ENCODE assay signal across 10 cellular contexts in genomic region chr3:10459954-10460754, GRCh38. TPM values are rescaled to one million over a fixed set of nuclear protein-coding genes. Genes with fewer than 3 reads are reported as not detected.
DNase-seq lines count a peak whose midpoint lies in the region; ATAC-seq, FAIRE-seq and TF ChIP-seq lines count a peak whose summit lies in the region.
"Had no signal": no experiment of that assay in that cellular context is flagged by ENCODE, and none has a peak within 500 bp of the region (broad histone marks: within the 10 kb centered on the region; RNA-seq: fewer than 3 reads in every experiment).

No MANE protein-coding gene starts in this region.

- no peaks in the 10 kb centered on the region for H3K79me2 ChIP-seq in astrocyte (ENCODE audit: insufficient read depth, low read length)
- H3K79me2 ChIP-seq in keratinocyte (ENCODE audit: control insufficient read depth, insufficient read depth, low read length): no peaks in the 10 kb centered on the region

- H3K27ac ChIP-seq in astrocyte (ENCODE audit: low read depth, low read length): no peak overlapping the region
- no peak overlapping the region for H3K27ac ChIP-seq in keratinocyte (ENCODE audit: control insufficient read depth, insufficient read depth, low read length)
- H3K27ac ChIP-seq: 22Rv1 had no signal

- DNase-seq in DMS 273 (lab: John Stamatoyannopoulos, UW; ENCODE audit: unreplicated experiment) (peak; percentile 80), DMS 273 treated with DMSO at 0.1 percent for 48 hours (lab: John Stamatoyannopoulos, UW) (no peak), astrocyte (ENCODE audit: low read depth) (peak; percentile 83), keratinocyte (ENCODE audit: low read depth, low spot score) (peak; percentile 67), NCI-H146 (lab: John Stamatoyannopoulos, UW) (no peak)
- DNase-seq in stimulated activated naive B cell treated with anti-CD40 and anti-IgM and Interleukin-4, amounts not matched to agents 10 μg/mL and 1 μg/mL and 100 μg/mL, for 72 hours: peak; percentile 47

- no peaks in the 10 kb centered on the region for H3K36me3 Mint-ChIP-seq in astrocyte (ENCODE audit: low read depth, unreplicated experiment)
- no peaks in the 10 kb centered on the region for H3K36me3 Mint-ChIP-seq in stimulated activated naive B cell treated with anti-CD40 and anti-IgM and Interleukin-4, amounts not matched to agents 10 μg/mL and 1 μg/mL and 100 μg/mL, for 72 hours

- no peak overlapping the region for H3K4me3 Mint-ChIP-seq in astrocyte (ENCODE audit: unreplicated experiment)
- H3K4me3 Mint-ChIP-seq in stimulated activated naive B cell treated with anti-CD40 and anti-IgM and Interleukin-4, amounts not matched to agents 10 μg/mL and 1 μg/mL and 100 μg/mL, for 72 hours: no peak overlapping the region

- H3K4me1 ChIP-seq in astrocyte (ENCODE audit: insufficient read depth, low read length) (no peaks in the 10 kb centered on the region), keratinocyte (ENCODE audit: control insufficient read depth, extremely low read depth, insufficient read depth, low read length) (no peaks in the 10 kb centered on the region)

- H3K27me3 Mint-ChIP-seq in astrocyte (ENCODE audit: low read depth, unreplicated experiment): peaks cover 83% of the 10 kb centered on the region
- H3K27me3 Mint-ChIP-seq in stimulated activated naive B cell treated with anti-CD40 and anti-IgM and Interleukin-4, amounts not matched to agents 10 μg/mL and 1 μg/mL and 100 μg/mL, for 72 hours: peaks cover 5 to 19% of the 10 kb centered on the region in 2 donors

- H3K4me3 ChIP-seq in astrocyte (ENCODE audit: insufficient read depth, low read depth, low read length) (no peak overlapping the region), keratinocyte (ENCODE audit: control insufficient read depth in 2 of 3, extremely low read depth in 1 of 3, insufficient read depth in 2 of 3, low read depth in 1 of 3, low read length in 3 of 3) (no peak overlapping the region)

- peak overlapping the region; percentile 30 for H3K27ac Mint-ChIP-seq in astrocyte (ENCODE audit: unreplicated experiment)
- no peak overlapping the region for H3K27ac Mint-ChIP-seq in stimulated activated naive B cell treated with anti-CD40 and anti-IgM and Interleukin-4, amounts not matched to agents 10 μg/mL and 1 μg/mL and 100 μg/mL, for 72 hours

- peaks cover 6% of the 10 kb centered on the region for H3K27me3 ChIP-seq in astrocyte (ENCODE audit: insufficient read depth, low read length)
- H3K27me3 ChIP-seq in keratinocyte (ENCODE audit: control insufficient read depth, extremely low read depth, insufficient read depth, low read length): peaks cover 3% of the 10 kb centered on the region

- H3K9me3 ChIP-seq in astrocyte (ENCODE audit: insufficient read depth, low read depth, low read length) (no peaks in the 10 kb centered on the region), keratinocyte (ENCODE audit: control insufficient read depth, low read depth, low read length) (no peaks in the 10 kb centered on the region)

- H3K9ac ChIP-seq in astrocyte (ENCODE audit: low read length) (no peak overlapping the region), keratinocyte (ENCODE audit: control insufficient read depth, extremely low read depth, insufficient read depth, low read length) (no peak overlapping the region)

- TF ChIP-seq CTCF in astrocyte (IDR thresholded peaks at IDR 0.05; ENCODE audit: insufficient read depth, low read depth, low read length): no peak
- TF ChIP-seq CTCF in keratinocyte (optimal IDR thresholded peaks at IDR 0.05 in 1 of 3, IDR thresholded peaks at IDR 0.05 in 1 of 3, conservative IDR thresholded peaks at IDR 0.05 in 1 of 3; ENCODE audit: extremely low read depth in 1 of 3, insufficient read depth in 2 of 3, low read length in 3 of 3): no peak

- H3K9me3 Mint-ChIP-seq in astrocyte (ENCODE audit: unreplicated experiment): peaks cover 6% of the 10 kb centered on the region
- peaks cover 0 to 1% of the 10 kb centered on the region in 2 donors for H3K9me3 Mint-ChIP-seq in stimulated activated naive B cell treated with anti-CD40 and anti-IgM and Interleukin-4, amounts not matched to agents 10 μg/mL and 1 μg/mL and 100 μg/mL, for 72 hours

- no peaks in the 10 kb centered on the region for H4K20me1 ChIP-seq in astrocyte (ENCODE audit: insufficient read depth, low read length)
- no peaks in the 10 kb centered on the region for H4K20me1 ChIP-seq in keratinocyte (ENCODE audit: control insufficient read depth, extremely low read depth, insufficient read depth, low read length)

- H3K36me3 ChIP-seq in astrocyte (ENCODE audit: insufficient read depth, low read length) (no peaks in the 10 kb centered on the region), keratinocyte (ENCODE audit: control insufficient read depth in 2 of 2, extremely low read depth in 1 of 2, insufficient read depth in 2 of 2, low read length in 2 of 2) (no peaks in the 10 kb centered on the region)

- peak; percentile 64 to 70 for ATAC-seq in stimulated activated naive B cell treated with anti-CD40 and anti-IgM and Interleukin-4, amounts not matched to agents 10 μg/mL and 1 μg/mL and 100 μg/mL, for 72 hours (replicated peaks)
- ATAC-seq in HG02623 (IDR thresholded peaks at IDR 0.05; ENCODE audit: unreplicated experiment): no peak

- H3K4me1 Mint-ChIP-seq in astrocyte (ENCODE audit: low read depth, unreplicated experiment): no peaks in the 10 kb centered on the region
- H3K4me1 Mint-ChIP-seq in stimulated activated naive B cell treated with anti-CD40 and anti-IgM and Interleukin-4, amounts not matched to agents 10 μg/mL and 1 μg/mL and 100 μg/mL, for 72 hours: peaks cover 26 to 29% of the 10 kb centered on the region in 2 donors

- FAIRE-seq in astrocyte (lab: Jason Lieb, UNC): no peak
- FAIRE-seq in keratinocyte (lab: Jason Lieb, UNC): peak; percentile 20

- dilution Hi-C loops in keratinocyte (cut with MboI; ENCODE audit: extremely low pct_ligation_motif_present, low sequenced_read_pairs): no loop called here

- H3K4me2 ChIP-seq in astrocyte (ENCODE audit: low read length) (no peak overlapping the region), keratinocyte (ENCODE audit: control insufficient read depth, extremely low read depth, insufficient read depth, low read depth, low read length) (no peak overlapping the region)

- no peaks in the 10 kb centered on the region for H3K9me1 ChIP-seq in keratinocyte (ENCODE audit: control insufficient read depth, extremely low read depth, insufficient read depth, low read length)

- H2AFZ ChIP-seq in astrocyte (ENCODE audit: low read depth, low read length): no peak overlapping the region
- no peak overlapping the region for H2AFZ ChIP-seq in keratinocyte (ENCODE audit: control insufficient read depth, low read length)

TF ChIP-seq in PFSK-1, 5 proteins besides CTCF, POLR2A, EP300 and RAD21:
- TF ChIP-seq REST (IDR thresholded peaks at IDR 0.05; ENCODE audit: insufficient read depth in 1 of 2, low read depth in 2 of 2, low read length in 2 of 2) (peak; percentile 96 to 98), POLR2AphosphoS5 (IDR thresholded peaks at IDR 0.05; ENCODE audit: low read depth, low read length) (no peak), SIN3A (IDR thresholded peaks at IDR 0.05; ENCODE audit: borderline replicate concordance, insufficient read depth, low read length) (peak; percentile 96; the same call in 1 of the 2 replicates)

RNA-seq across cellular contexts. Expression of gene ATP2B2, which starts 45.2 kb away (rescaled TPM):
- polyA plus RNA-seq in PFSK-1 (2012; ENCODE audit: insufficient read length, low read depth): 0.20 TPM
- total RNA-seq in astrocyte: 0.05 TPM in 1 of 2 replicates, not detected in the other
- polyA plus RNA-seq in keratinocyte: not detected in 3 replicates
- not detected for polyA plus RNA-seq in keratinocyte (2011; ENCODE audit: low read depth)
- not detected in 2 replicates for polyA plus RNA-seq in keratinocyte (2011; cell fraction: cytosol; rRNA removed)
- not detected in 2 replicates for polyA plus RNA-seq in keratinocyte (2011; cell fraction: nucleus; rRNA removed)
- not detected in 2 replicates for polyA plus RNA-seq in keratinocyte (2012; ENCODE audit: low replicate concordance)
- not detected in 3 replicates for polyA minus RNA-seq in keratinocyte
- polyA minus RNA-seq in keratinocyte (2011; cell fraction: cytosol; rRNA and poly(A)+ RNA removed): not detected
- not detected in 2 replicates for polyA minus RNA-seq in keratinocyte (2011; cell fraction: nucleus; rRNA and poly(A)+ RNA removed)
- total RNA-seq: activated CD8-positive, alpha-beta memory T cell treated with anti-CD3 and anti-CD28 coated beads for 36 hours had no signal

Comparison
In these comparisons a context has a peak if more than half of its experiments do, and no peak if none do; other contexts are left out.
1. DNase-seq: peak in DMS 273 (single experiment), astrocyte (single experiment), keratinocyte (single experiment) and stimulated activated naive B cell treated with anti-CD40 and anti-IgM and Interleukin-4, amounts not matched to agents 10 μg/mL and 1 μg/mL and 100 μg/mL, for 72 hours (single experiment); none in DMS 273 treated with DMSO at 0.1 percent for 48 hours (single experiment) and NCI-H146 (single experiment).